1 cellular context compared by ENCODE assay signal in the genomic region with DNA sequence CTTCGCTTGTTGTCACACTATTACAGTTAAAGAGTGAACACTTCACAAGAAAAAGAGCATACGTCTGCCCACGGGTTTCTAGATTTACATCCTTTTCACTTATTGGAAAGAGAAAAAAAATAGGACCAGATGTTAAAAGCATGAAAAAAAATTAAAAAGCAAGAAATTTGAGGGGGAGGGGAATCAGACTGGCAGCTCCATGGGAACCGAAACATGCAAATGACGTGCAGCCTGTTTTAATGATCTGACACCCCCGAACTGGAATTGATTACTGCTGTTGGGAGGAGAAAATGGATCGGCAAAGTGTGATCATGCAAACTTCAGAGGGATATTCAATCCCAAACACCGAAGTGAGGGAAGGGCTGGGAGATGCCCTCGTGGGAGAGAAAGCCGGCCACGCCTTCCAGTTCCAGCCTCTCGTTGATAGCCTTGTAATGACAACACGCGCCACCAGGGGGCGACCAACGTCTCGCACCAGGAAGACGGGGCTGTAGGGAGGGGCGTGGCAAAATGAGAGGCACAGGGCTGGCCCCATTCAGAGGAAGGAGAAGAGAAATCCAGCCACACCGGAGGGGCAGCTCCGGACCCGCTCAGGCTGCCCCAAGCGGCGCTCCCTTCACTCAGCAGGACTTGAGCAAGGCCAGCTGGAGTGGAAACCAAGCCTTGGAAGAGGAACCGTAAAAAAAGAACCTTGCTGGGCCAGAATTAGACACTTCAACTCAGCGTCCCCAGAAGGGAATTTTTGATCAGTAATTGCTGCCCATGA.
TF ChIP-seq lines count a peak whose summit lies in the region.

No MANE protein-coding gene starts in this region.

TF ChIP-seq in K562, 482 proteins besides CTCF, POLR2A, EP300 and RAD21 (continued from another document and continues in another):
- TF ChIP-seq, protein P1, sequence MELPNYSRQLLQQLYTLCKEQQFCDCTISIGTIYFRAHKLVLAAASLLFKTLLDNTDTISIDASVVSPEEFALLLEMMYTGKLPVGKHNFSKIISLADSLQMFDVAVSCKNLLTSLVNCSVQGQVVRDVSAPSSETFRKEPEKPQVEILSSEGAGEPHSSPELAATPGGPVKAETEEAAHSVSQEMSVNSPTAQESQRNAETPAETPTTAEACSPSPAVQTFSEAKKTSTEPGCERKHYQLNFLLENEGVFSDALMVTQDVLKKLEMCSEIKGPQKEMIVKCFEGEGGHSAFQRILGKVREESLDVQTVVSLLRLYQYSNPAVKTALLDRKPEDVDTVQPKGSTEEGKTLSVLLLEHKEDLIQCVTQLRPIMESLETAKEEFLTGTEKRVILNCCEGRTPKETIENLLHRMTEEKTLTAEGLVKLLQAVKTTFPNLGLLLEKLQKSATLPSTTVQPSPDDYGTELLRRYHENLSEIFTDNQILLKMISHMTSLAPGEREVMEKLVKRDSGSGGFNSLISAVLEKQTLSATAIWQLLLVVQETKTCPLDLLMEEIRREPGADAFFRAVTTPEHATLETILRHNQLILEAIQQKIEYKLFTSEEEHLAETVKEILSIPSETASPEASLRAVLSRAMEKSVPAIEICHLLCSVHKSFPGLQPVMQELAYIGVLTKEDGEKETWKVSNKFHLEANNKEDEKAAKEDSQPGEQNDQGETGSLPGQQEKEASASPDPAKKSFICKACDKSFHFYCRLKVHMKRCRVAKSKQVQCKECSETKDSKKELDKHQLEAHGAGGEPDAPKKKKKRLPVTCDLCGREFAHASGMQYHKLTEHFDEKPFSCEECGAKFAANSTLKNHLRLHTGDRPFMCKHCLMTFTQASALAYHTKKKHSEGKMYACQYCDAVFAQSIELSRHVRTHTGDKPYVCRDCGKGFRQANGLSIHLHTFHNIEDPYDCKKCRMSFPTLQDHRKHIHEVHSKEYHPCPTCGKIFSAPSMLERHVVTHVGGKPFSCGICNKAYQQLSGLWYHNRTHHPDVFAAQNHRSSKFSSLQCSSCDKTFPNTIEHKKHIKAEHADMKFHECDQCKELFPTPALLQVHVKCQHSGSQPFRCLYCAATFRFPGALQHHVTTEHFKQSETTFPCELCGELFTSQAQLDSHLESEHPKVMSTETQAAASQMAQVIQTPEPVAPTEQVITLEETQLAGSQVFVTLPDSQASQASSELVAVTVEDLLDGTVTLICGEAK (IDR thresholded peaks at IDR 0.05): no peak
- TF ChIP-seq, protein P1 (CRISPR knock-in tag; IDR thresholded peaks at IDR 0.05): no peak
- no peak for TF ChIP-seq ZFX (CRISPR knock-in tag; IDR thresholded peaks at IDR 0.05)
- TF ChIP-seq KAT7 (CRISPR knock-in tag; IDR thresholded peaks at IDR 0.05; ENCODE audit: borderline replicate concordance): no peak
- TF ChIP-seq RBM17 (IDR thresholded peaks at IDR 0.05; ENCODE audit: borderline replicate concordance, low read depth, low read length): no peak
- TF ChIP-seq HNRNPK (IDR thresholded peaks at IDR 0.05; ENCODE audit: low read depth, low read length, poor library complexity, severe bottlenecking): no peak
- no peak for TF ChIP-seq U2AF2 (optimal IDR thresholded peaks at IDR 0.05; ENCODE audit: low read depth, low read length)
- TF ChIP-seq RBM15 (IDR thresholded peaks at IDR 0.05; ENCODE audit: insufficient read depth, low read length): no peak
- no peak for TF ChIP-seq NCOA1 (IDR thresholded peaks at IDR 0.05; ENCODE audit: low read depth)
- no peak; the same call in 1 of the 2 replicates for TF ChIP-seq ELF2 (CRISPR knock-in tag; IDR thresholded peaks at IDR 0.05)
- no peak for TF ChIP-seq CBX5 (IDR thresholded peaks at IDR 0.05; ENCODE audit: borderline replicate concordance, low read depth)
- TF ChIP-seq ZNF79 (CRISPR knock-in tag; IDR thresholded peaks at IDR 0.05; ENCODE audit: low read depth): no peak
- TF ChIP-seq HNRNPLL (IDR thresholded peaks at IDR 0.05; ENCODE audit: low read depth, low read length, poor library complexity, severe bottlenecking): no peak
- TF ChIP-seq MED1 (CRISPR knock-in tag; IDR thresholded peaks at IDR 0.05; ENCODE audit: borderline replicate concordance): no peak
- no peak for TF ChIP-seq AFF1 (IDR thresholded peaks at IDR 0.05; ENCODE audit: low read depth in 1 of 2, partially characterized antibody in 2 of 2)
- no peak for TF ChIP-seq MCM5 (IDR thresholded peaks at IDR 0.05; ENCODE audit: low read depth)
- no peak for TF ChIP-seq XRCC3 (IDR thresholded peaks at IDR 0.05)
- TF ChIP-seq FOXK2 (conservative IDR thresholded peaks at IDR 0.05 in 1 of 2, IDR thresholded peaks at IDR 0.05 in 1 of 2; ENCODE audit: low read depth in 2 of 2): 0 out of 4 replicates have a peak, but pooled peaks have one; percentile 21 to 38
- TF ChIP-seq SRSF9 (IDR thresholded peaks at IDR 0.05; ENCODE audit: borderline replicate concordance, low read depth, low read length): no peak
- TF ChIP-seq JUN (IDR thresholded peaks at IDR 0.05; ENCODE audit: borderline replicate concordance, low read depth, low read length): no peak
- TF ChIP-seq JUN (CRISPR knock-in tag; IDR thresholded peaks at IDR 0.05; ENCODE audit: borderline replicate concordance): no peak
- TF ChIP-seq RBM25 (IDR thresholded peaks at IDR 0.05; ENCODE audit: low read depth, low read length, severe bottlenecking): no peak
- no peak for TF ChIP-seq HDAC6 (IDR thresholded peaks at IDR 0.05; ENCODE audit: low read depth, low read length)
- no peak for TF ChIP-seq TEAD2 (tag; IDR thresholded peaks at IDR 0.05)
- TF ChIP-seq CREB1 (IDR thresholded peaks at IDR 0.05): no peak
- 0 out of 2 replicates have a peak, but pooled peaks have one; percentile 42 for TF ChIP-seq CREB1 (CRISPR knock-in tag; IDR thresholded peaks at IDR 0.05)
- TF ChIP-seq CTCFL (IDR thresholded peaks at IDR 0.05; ENCODE audit: borderline replicate concordance, insufficient read depth, low read depth, low read length, poor library complexity, severe bottlenecking): peak; percentile 62
- no peak for TF ChIP-seq ZNF609 (CRISPR knock-in tag; IDR thresholded peaks at IDR 0.05; ENCODE audit: borderline replicate concordance)
- TF ChIP-seq, protein P2, sequence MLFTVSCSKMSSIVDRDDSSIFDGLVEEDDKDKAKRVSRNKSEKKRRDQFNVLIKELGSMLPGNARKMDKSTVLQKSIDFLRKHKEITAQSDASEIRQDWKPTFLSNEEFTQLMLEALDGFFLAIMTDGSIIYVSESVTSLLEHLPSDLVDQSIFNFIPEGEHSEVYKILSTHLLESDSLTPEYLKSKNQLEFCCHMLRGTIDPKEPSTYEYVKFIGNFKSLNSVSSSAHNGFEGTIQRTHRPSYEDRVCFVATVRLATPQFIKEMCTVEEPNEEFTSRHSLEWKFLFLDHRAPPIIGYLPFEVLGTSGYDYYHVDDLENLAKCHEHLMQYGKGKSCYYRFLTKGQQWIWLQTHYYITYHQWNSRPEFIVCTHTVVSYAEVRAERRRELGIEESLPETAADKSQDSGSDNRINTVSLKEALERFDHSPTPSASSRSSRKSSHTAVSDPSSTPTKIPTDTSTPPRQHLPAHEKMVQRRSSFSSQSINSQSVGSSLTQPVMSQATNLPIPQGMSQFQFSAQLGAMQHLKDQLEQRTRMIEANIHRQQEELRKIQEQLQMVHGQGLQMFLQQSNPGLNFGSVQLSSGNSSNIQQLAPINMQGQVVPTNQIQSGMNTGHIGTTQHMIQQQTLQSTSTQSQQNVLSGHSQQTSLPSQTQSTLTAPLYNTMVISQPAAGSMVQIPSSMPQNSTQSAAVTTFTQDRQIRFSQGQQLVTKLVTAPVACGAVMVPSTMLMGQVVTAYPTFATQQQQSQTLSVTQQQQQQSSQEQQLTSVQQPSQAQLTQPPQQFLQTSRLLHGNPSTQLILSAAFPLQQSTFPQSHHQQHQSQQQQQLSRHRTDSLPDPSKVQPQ (CRISPR knock-in tag; IDR thresholded peaks at IDR 0.05; ENCODE audit: borderline replicate concordance): no peak
